In genomic region chr9:22022396-22022795, GRCh38 we compare ENCODE assay signal across 13 cellular contexts.
"Had no signal": no experiment of that assay in that cellular context is flagged by ENCODE, and none has a peak within 500 bp of the region (broad histone marks: within the 10 kb centered on the region; RNA-seq: fewer than 3 reads in every experiment).

No MANE protein-coding gene starts in this region.

- H3K4me3 ChIP-seq: colonic mucosa, coronary artery, dorsolateral prefrontal cortex, esophagus muscularis mucosa, esophagus squamous epithelium, gastrocnemius medialis, gastroesophageal sphincter, heart left ventricle, heart right ventricle had no signal

- H3K9me3 ChIP-seq: colonic mucosa, esophagus squamous epithelium, gastrocnemius medialis had no signal

- H3K27ac ChIP-seq: colonic mucosa, coronary artery, dorsolateral prefrontal cortex, epithelial cell of prostate, esophagus muscularis mucosa, esophagus squamous epithelium, foreskin keratinocyte, gastrocnemius medialis, gastroesophageal sphincter, heart left ventricle, heart right ventricle had no signal

- H3K4me1 ChIP-seq: colonic mucosa, esophagus muscularis mucosa, esophagus squamous epithelium, foreskin keratinocyte, gastrocnemius medialis, gastroesophageal sphincter, heart left ventricle, heart right ventricle had no signal

- ATAC-seq: effector memory CD8-positive, alpha-beta T cell; esophagus mucosa; foreskin keratinocyte; gastrocnemius medialis; gastroesophageal sphincter; heart left ventricle; heart right ventricle had no signal

- H3K36me3 ChIP-seq: colonic mucosa, esophagus muscularis mucosa, esophagus squamous epithelium, gastrocnemius medialis, gastroesophageal sphincter, heart left ventricle, heart right ventricle had no signal
